ENCODE assay signal across 10 cellular contexts in the genomic region with DNA sequence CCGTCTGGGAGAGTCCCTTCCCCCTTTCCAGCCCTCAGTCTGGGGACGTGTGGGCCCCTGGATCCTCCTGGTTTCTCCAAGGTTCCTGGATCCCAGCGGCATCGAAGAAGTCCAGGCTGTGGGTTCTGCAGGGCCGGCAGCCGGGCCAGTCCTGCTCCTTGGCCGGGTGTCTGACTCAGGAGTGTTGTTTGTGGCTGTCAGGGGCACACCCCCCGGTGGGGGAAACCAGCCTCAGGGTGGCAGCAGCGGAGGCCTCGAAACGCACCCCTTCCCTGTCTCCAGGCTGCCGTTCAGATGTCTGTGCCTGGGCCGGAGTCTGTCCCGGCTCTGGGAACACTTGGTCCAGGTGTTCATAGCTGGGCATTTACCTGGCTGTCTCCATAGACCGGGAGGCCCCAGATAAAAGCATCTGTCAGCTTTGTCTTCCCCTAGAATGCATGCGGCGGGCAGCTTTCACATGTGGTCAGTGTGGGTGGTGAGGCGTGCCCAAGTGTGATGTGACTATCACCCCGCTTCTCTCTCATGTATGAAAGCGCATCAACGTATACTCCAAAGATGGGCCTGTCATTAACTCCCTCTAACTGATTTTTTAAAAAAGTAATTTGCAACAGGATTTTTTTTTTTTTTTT. TPM values are rescaled to one million over a fixed set of nuclear protein-coding genes. Genes with fewer than 3 reads are reported as not detected.
DNase-seq lines count a peak whose midpoint lies in the region; ATAC-seq and TF ChIP-seq lines count a peak whose summit lies in the region.
"Had no signal": no experiment of that assay in that cellular context is flagged by ENCODE, and none has a peak within 500 bp of the region (broad histone marks: within the 10 kb centered on the region; RNA-seq: fewer than 3 reads in every experiment).

No MANE protein-coding gene starts in this region.

- no peak for TF ChIP-seq CTCF in GM13977 (IDR thresholded peaks at IDR 0.05; ENCODE audit: extremely low read depth, insufficient read depth, missing control alignments)
- TF ChIP-seq CTCF in GM13976 (IDR thresholded peaks at IDR 0.05; ENCODE audit: borderline replicate concordance, control extremely low read depth, extremely low read depth, insufficient read depth, missing control alignments) = no peak

- no peak for ATAC-seq in HG02884 (IDR thresholded peaks at IDR 0.05; ENCODE audit: unreplicated experiment)

- CTCF ChIA-PET in activated naive CD4-positive, alpha-beta T cell treated with anti-CD3 and anti-CD28 coated beads, Interleukin-2, amount 10 ng/mL, durations not matched to agents 7 days and 5 days (lab: Charles Lee) = interaction anchor here (0.7 kb wide), 1 partner anchor 22 kb away, joined by 4 read pairs; no protein-coding TSS in a partner anchor

- peak overlapping the region; percentile 39 for H3K4me3 Mint-ChIP-seq in activated CD4-positive, alpha-beta T cell treated with anti-CD3 and anti-CD28 coated beads, Interleukin-2, amount 10 ng/mL, durations not matched to agents 24 days and 14 days
- H3K4me3 Mint-ChIP-seq in activated naive CD4-positive, alpha-beta T cell treated with anti-CD3 and anti-CD28 coated beads, Interleukin-2, amount 10 ng/mL, durations not matched to agents 7 days and 5 days = no peak overlapping the region

- in situ Hi-C loops in GM13977 (cut with MboI; ENCODE audit: low pct_unique_long_range_greater_than_20kb, low sequenced_read_pairs, unreplicated experiment) (no loop called here), GM13976 (cut with MboI; ENCODE audit: low sequenced_read_pairs, unreplicated experiment) (no loop called here)

- H3K36me3 Mint-ChIP-seq in activated CD4-positive, alpha-beta T cell treated with anti-CD3 and anti-CD28 coated beads, Interleukin-2, amount 10 ng/mL, durations not matched to agents 24 days and 14 days (ENCODE audit: low read depth) = no peaks in the 10 kb centered on the region
- peaks cover 14% of the 10 kb centered on the region for H3K36me3 Mint-ChIP-seq in activated naive CD4-positive, alpha-beta T cell treated with anti-CD3 and anti-CD28 coated beads, Interleukin-2, amount 10 ng/mL, durations not matched to agents 7 days and 5 days

- H3K9me3 Mint-ChIP-seq in activated CD4-positive, alpha-beta T cell treated with anti-CD3 and anti-CD28 coated beads, Interleukin-2, amount 10 ng/mL, durations not matched to agents 24 days and 14 days = no peaks in the 10 kb centered on the region
- no peaks in the 10 kb centered on the region for H3K9me3 Mint-ChIP-seq in activated naive CD4-positive, alpha-beta T cell treated with anti-CD3 and anti-CD28 coated beads, Interleukin-2, amount 10 ng/mL, durations not matched to agents 7 days and 5 days

- H3K27ac Mint-ChIP-seq in activated CD4-positive, alpha-beta T cell treated with anti-CD3 and anti-CD28 coated beads, Interleukin-2, amount 10 ng/mL, durations not matched to agents 24 days and 14 days = no peak overlapping the region
- H3K27ac Mint-ChIP-seq in activated naive CD4-positive, alpha-beta T cell treated with anti-CD3 and anti-CD28 coated beads, Interleukin-2, amount 10 ng/mL, durations not matched to agents 7 days and 5 days = no peak overlapping the region

- H3K4me1 Mint-ChIP-seq in activated CD4-positive, alpha-beta T cell treated with anti-CD3 and anti-CD28 coated beads, Interleukin-2, amount 10 ng/mL, durations not matched to agents 24 days and 14 days = peaks cover 61% of the 10 kb centered on the region
- peaks cover 80% of the 10 kb centered on the region for H3K4me1 Mint-ChIP-seq in activated naive CD4-positive, alpha-beta T cell treated with anti-CD3 and anti-CD28 coated beads, Interleukin-2, amount 10 ng/mL, durations not matched to agents 7 days and 5 days

- intact Hi-C loops in activated CD4-positive, alpha-beta T cell treated with anti-CD3 and anti-CD28 coated beads, Interleukin-2, amount 10 ng/mL, durations not matched to agents 24 days and 14 days (cut with micrococcal nuclease) = no loop called here

- peaks cover 17% of the 10 kb centered on the region for H3K27me3 Mint-ChIP-seq in activated CD4-positive, alpha-beta T cell treated with anti-CD3 and anti-CD28 coated beads, Interleukin-2, amount 10 ng/mL, durations not matched to agents 24 days and 14 days
- H3K27me3 Mint-ChIP-seq in activated naive CD4-positive, alpha-beta T cell treated with anti-CD3 and anti-CD28 coated beads, Interleukin-2, amount 10 ng/mL, durations not matched to agents 7 days and 5 days = peaks cover 85% of the 10 kb centered on the region

- DNase-seq in GM13977 (ENCODE audit: low spot score) (peak; percentile 59), EL (no peak), Ammon's horn (ENCODE audit: low spot score) (no peak), GM13976 (ENCODE audit: low spot score) (no peak)
- peak; percentile 77 for DNase-seq in activated CD4-positive, alpha-beta T cell treated with anti-CD3 and anti-CD28 coated beads, Interleukin-2, amount 10 ng/mL, durations not matched to agents 24 days and 14 days
- DNase-seq in activated naive CD4-positive, alpha-beta T cell treated with anti-CD3 and anti-CD28 coated beads, Interleukin-2, amount 10 ng/mL, durations not matched to agents 7 days and 5 days = peak; percentile 49
- peak; percentile 32 to 42 for DNase-seq in stimulated activated CD4-positive, alpha-beta T cell treated with anti-CD3 and anti-CD28 coated beads, Interleukin-4, amount 100 ng/mL, for 48 hours (ENCODE audit: low read depth in 2 of 2)
- DNase-seq: NCI-H526 had no signal

RNA-seq across cellular contexts. Expression of a gene that starts 3.6 kb away (rescaled TPM):
- 0.79 and 1.5 TPM in 2 replicates for total RNA-seq in activated CD4-positive, alpha-beta T cell treated with anti-CD3 and anti-CD28 coated beads, Interleukin-2, amount 10 ng/mL, durations not matched to agents 24 days and 14 days

RNA-seq across cellular contexts. Expression of a gene that starts 43.2 kb away (rescaled TPM):
- total RNA-seq in activated CD4-positive, alpha-beta T cell treated with anti-CD3 and anti-CD28 coated beads, Interleukin-2, amount 10 ng/mL, durations not matched to agents 24 days and 14 days = 0.14 TPM in 2 replicates
- total RNA-seq: myocyte had no signal

Comparison
In these comparisons a context has a peak if more than half of its experiments do, and no peak if none do; other contexts are left out.
1. DNase-seq: peak in GM13977 (single experiment), activated CD4-positive, alpha-beta T cell treated with anti-CD3 and anti-CD28 coated beads, Interleukin-2, amount 10 ng/mL, durations not matched to agents 24 days and 14 days (single experiment), activated naive CD4-positive, alpha-beta T cell treated with anti-CD3 and anti-CD28 coated beads, Interleukin-2, amount 10 ng/mL, durations not matched to agents 7 days and 5 days (single experiment) and stimulated activated CD4-positive, alpha-beta T cell treated with anti-CD3 and anti-CD28 coated beads, Interleukin-4, amount 100 ng/mL, for 48 hours (2 of 2); none in EL (single experiment), Ammon's horn (single experiment) and GM13976 (single experiment).